In the genomic region with DNA sequence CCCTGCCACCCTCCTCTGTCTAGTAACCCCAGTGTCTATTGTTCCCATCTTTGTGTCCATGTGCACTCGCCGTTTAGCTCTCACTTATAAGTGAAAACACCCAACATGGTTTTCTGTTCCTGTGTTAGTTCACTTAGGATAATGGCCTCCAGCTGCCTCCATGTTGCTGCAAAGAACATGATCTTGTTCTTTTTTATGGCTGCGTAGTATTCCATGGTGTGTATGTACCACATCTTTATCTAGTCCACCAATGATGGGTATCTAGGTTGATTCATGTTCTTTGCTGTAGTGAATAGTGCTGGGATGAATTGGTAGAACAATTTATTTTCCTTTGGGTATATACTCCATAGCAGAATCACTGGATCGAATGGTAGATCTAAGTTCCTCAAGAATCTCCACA, we compare ENCODE assay signal across 12 cellular contexts. TPM values are rescaled to one million over a fixed set of nuclear protein-coding genes. Genes with fewer than 3 reads are reported as not detected.
"Had no signal": no experiment of that assay in that cellular context is flagged by ENCODE, and none has a peak within 500 bp of the region (broad histone marks: within the 10 kb centered on the region; RNA-seq: fewer than 3 reads in every experiment).

No MANE protein-coding gene starts in this region.

- H3K36me3 ChIP-seq: HAP-1 had no signal

- H3K27ac ChIP-seq: GM23248 had no signal

- H3K4me2 ChIP-seq: GM23338 had no signal

- H3K9ac ChIP-seq: GM23248 had no signal

- H3K4me3 ChIP-seq: GM23248, GM23338, HAP-1 had no signal

- DNase-seq: GM23248, GOT3, H7, H9, HCEC 1CT, HFFc6 had no signal

- H3K4me1 ChIP-seq: HAP-1 had no signal

- H2AFZ ChIP-seq: GM23248, GM23338 had no signal

- ATAC-seq: GM23338, HCT116 had no signal

- FAIRE-seq: H1, H54 had no signal

RNA-seq across cellular contexts. Expression of a gene that starts 51.0 kb away (rescaled TPM):
- total RNA-seq: H4, HFFc6 had no signal
